In genomic region chr3:112974894-112975293, GRCh38 we compare ENCODE assay signal across 9 cellular contexts. TPM values are rescaled to one million over a fixed set of nuclear protein-coding genes. Genes with fewer than 3 reads are reported as not detected.
DNase-seq lines count a peak whose midpoint lies in the region; ATAC-seq, FAIRE-seq and TF ChIP-seq lines count a peak whose summit lies in the region.
"Had no signal": no experiment of that assay in that cellular context is flagged by ENCODE, and none has a peak within 500 bp of the region (broad histone marks: within the 10 kb centered on the region; RNA-seq: fewer than 3 reads in every experiment).

CD200R1 (minus strand) TSS chr3:112975103; CDS start chr3:112974857, 246 bp downstream.

- peak within 1 kb of the TSS; percentile 95 to 98 for H3K27ac Mint-ChIP-seq in T-cell
- peak within 1 kb of the TSS; percentile 92 to 93 for H3K27ac Mint-ChIP-seq in effector memory CD8-positive, alpha-beta T cell

- H3K4me3 ChIP-seq in skin epidermis, result peak within 1 kb of the TSS; percentile 17 to 45 (median 27)
- H3K4me3 ChIP-seq: lung had no signal

- no peaks in the 10 kb centered on the region for H3K9me3 Mint-ChIP-seq in T-cell
- no peaks in the 10 kb centered on the region for H3K9me3 Mint-ChIP-seq in effector memory CD8-positive, alpha-beta T cell

- no peaks in the 10 kb centered on the region for H3K36me3 Mint-ChIP-seq in T-cell
- no peaks in the 10 kb centered on the region for H3K36me3 Mint-ChIP-seq in effector memory CD8-positive, alpha-beta T cell (ENCODE audit: insufficient read depth)

- no peaks in the 10 kb centered on the region for H3K27me3 Mint-ChIP-seq in T-cell
- no peaks in the 10 kb centered on the region for H3K27me3 Mint-ChIP-seq in effector memory CD8-positive, alpha-beta T cell

- peak within 1 kb of the TSS in 20 of 21 experiments; percentile 4 to 86 (median 68) for H3K27ac ChIP-seq in skin epidermis

- CTCF ChIA-PET in T-cell (lab: Charles Lee), result interaction anchor here (0.6 to 1.6 kb wide), 9 partner anchors 9 to 332 kb away, joined by 3 to 10 read pairs (median 4); no protein-coding TSS in a partner anchor

- ATAC-seq in T-cell (replicated peaks in 1 of 4) (peak; percentile 46 to 65 (median 54)), GM21526 (IDR thresholded peaks at IDR 0.05; ENCODE audit: low FRiP score, unreplicated experiment) (no peak), SK-N-SH treated with all-trans-retinoic acid at 6 μM for 48 hours (no peak)
- peak; percentile 33 for ATAC-seq in effector memory CD8-positive, alpha-beta T cell (replicated peaks)

- H3K4me1 Mint-ChIP-seq in T-cell, result peaks cover 74 to 92% (median 80%) of the 10 kb centered on the region in 3 donors
- H3K4me1 Mint-ChIP-seq in effector memory CD8-positive, alpha-beta T cell (ENCODE audit: low read depth in 2 of 2), result peaks cover 45 to 67% of the 10 kb centered on the region in 2 donors

- FAIRE-seq in GM18507 (lab: Jason Lieb, UNC), result peak; percentile 70

- peak within 1 kb of the TSS; percentile 91 to 98 (median 95) for H3K4me3 Mint-ChIP-seq in T-cell
- H3K4me3 Mint-ChIP-seq in effector memory CD8-positive, alpha-beta T cell, result peak within 1 kb of the TSS; percentile 95 to 98

- POLR2A ChIA-PET in T-cell (lab: Charles Lee), result interaction anchor here in 1 of 2 donors (0.5 kb wide), 1 partner anchor 487 kb away, joined by 5 read pairs; no protein-coding TSS in a partner anchor

- DNase-seq in GM18507 (ENCODE audit: extremely low spot score, insufficient read length, low read depth), result no peak
- peak in 3 of 34 experiments; percentile 5 to 24 (median 8) for DNase-seq in T-cell
- DNase-seq in effector memory CD8-positive, alpha-beta T cell, result no peak
- no peak for DNase-seq in NCI-H510A (lab: John Stamatoyannopoulos, UW)
- DNase-seq in NCI-H1694 treated with DMSO at 0.1 percent for 48 hours (lab: John Stamatoyannopoulos, UW), result no peak

TF ChIP-seq in SK-N-SH treated with all-trans-retinoic acid at 6 μM for 48 hours, 23 proteins besides CTCF, POLR2A, EP300 and RAD21:
- TF ChIP-seq ZNF565 (CRISPR knock-in tag; conservative IDR thresholded peaks at IDR 0.05; ENCODE audit: low read depth), result no peak
- TF ChIP-seq PATZ1 (CRISPR knock-in tag; IDR thresholded peaks at IDR 0.05; ENCODE audit: borderline replicate concordance), result no peak
- no peak for TF ChIP-seq ISL1 (CRISPR knock-in tag; IDR thresholded peaks at IDR 0.05)
- no peak for TF ChIP-seq CREB5 (CRISPR knock-in tag; IDR thresholded peaks at IDR 0.05; ENCODE audit: low read depth)
- no peak for TF ChIP-seq PPARA (CRISPR knock-in tag; IDR thresholded peaks at IDR 0.05; ENCODE audit: borderline replicate concordance)
- TF ChIP-seq RARB (CRISPR knock-in tag; IDR thresholded peaks at IDR 0.05), result no peak
- TF ChIP-seq ZFP30 (CRISPR knock-in tag; IDR thresholded peaks at IDR 0.05), result no peak
- no peak for TF ChIP-seq BACH2 (CRISPR knock-in tag; IDR thresholded peaks at IDR 0.05; ENCODE audit: borderline replicate concordance)
- no peak for TF ChIP-seq TCF4 (CRISPR knock-in tag; IDR thresholded peaks at IDR 0.05; ENCODE audit: borderline replicate concordance)
- no peak for TF ChIP-seq ZNF8 (CRISPR knock-in tag; IDR thresholded peaks at IDR 0.05)
- TF ChIP-seq ZC3H10 (CRISPR knock-in tag; IDR thresholded peaks at IDR 0.05), result no peak
- no peak for TF ChIP-seq ZFP3 (CRISPR knock-in tag; IDR thresholded peaks at IDR 0.05)
- TF ChIP-seq CSDC2 (CRISPR knock-in tag; IDR thresholded peaks at IDR 0.05), result no peak
- no peak for TF ChIP-seq TOX (CRISPR knock-in tag; IDR thresholded peaks at IDR 0.05; ENCODE audit: borderline replicate concordance)

RNA-seq across cellular contexts. Expression of gene CD200R1, which starts in this region (rescaled TPM):
- 10 to 100 TPM; 10.1 to 20.4 (median 11.9) TPM for total RNA-seq in T-cell

Comparison
In these comparisons a context has a peak if more than half of its experiments do, and no peak if none do; other contexts are left out.
1. ATAC-seq: peak in T-cell (4 of 4) and effector memory CD8-positive, alpha-beta T cell (single experiment); none in GM21526 (single experiment) and SK-N-SH treated with all-trans-retinoic acid at 6 μM for 48 hours (single experiment).